ENCODE assay signal across 8 cellular contexts in genomic region chrX:71282514-71283408, GRCh38. TPM values are rescaled to one million over a fixed set of nuclear protein-coding genes. Genes with fewer than 3 reads are reported as not detected.
A peak's percentile ranks its signal among the peaks of the same experiment; 100 is the strongest.
DNase-seq lines count a peak whose midpoint lies in the region; ATAC-seq and TF ChIP-seq lines count a peak whose summit lies in the region.

No MANE protein-coding gene starts in this region.

- peak overlapping the region; percentile 98 for H3K27ac Mint-ChIP-seq in activated CD4-positive, alpha-beta T cell treated with anti-CD3 and anti-CD28 coated beads for 36 hours
- peak overlapping the region; percentile 99 to 100 for H3K27ac Mint-ChIP-seq in effector memory CD8-positive, alpha-beta T cell
- H3K27ac Mint-ChIP-seq in naive thymus-derived CD8-positive, alpha-beta T cell: peak overlapping the region; percentile 99 to 100 (median 100)

- DNase-seq in COLO829 (ENCODE audit: low spot score) (peak; percentile 45), GM20000 (ENCODE audit: low spot score) (peak; percentile 14), HT-29 (ENCODE audit: low spot score) (peak; percentile 43), thyroid gland (peak in 1 of 2 donors; percentile 8), NCI-H446 (lab: John Stamatoyannopoulos, UW) (no peak)
- DNase-seq in activated CD4-positive, alpha-beta T cell treated with anti-CD3 and anti-CD28 coated beads for 36 hours: peak; percentile 79
- DNase-seq in effector memory CD8-positive, alpha-beta T cell: peak in 1 of 3 experiments; percentile 2
- peak in 7 of 10 donors; percentile 5 to 69 (median 41) for DNase-seq in naive thymus-derived CD8-positive, alpha-beta T cell

- TF ChIP-seq CTCF in GM20000 (IDR thresholded peaks at IDR 0.05; ENCODE audit: extremely low read depth, missing control alignments) (no peak), thyroid gland (IDR thresholded peaks at IDR 0.05) (no peak)

- no peak for TF ChIP-seq POLR2A in thyroid gland (IDR thresholded peaks at IDR 0.05)

- CTCF ChIA-PET in activated CD4-positive, alpha-beta T cell treated with anti-CD3 and anti-CD28 coated beads for 36 hours (lab: Charles Lee): interaction anchor here (1.0 to 1.2 kb wide), 3 partner anchors 29 to 182 kb away, joined by 3 to 4 read pairs (median 3); partner anchors contain the start of gene ZMYM3

- H3K4me1 ChIP-seq in thyroid gland: peaks cover 0 to 11% of the 10 kb centered on the region in 2 donors

- H3K4me3 ChIP-seq in thyroid gland (replicated peaks in 1 of 3): peak overlapping the region in 2 of 3 donors; percentile 22 to 41

- H3K27me3 Mint-ChIP-seq in activated CD4-positive, alpha-beta T cell treated with anti-CD3 and anti-CD28 coated beads for 36 hours: no peaks in the 10 kb centered on the region
- H3K27me3 Mint-ChIP-seq in effector memory CD8-positive, alpha-beta T cell: no peaks in the 10 kb centered on the region
- no peaks in the 10 kb centered on the region for H3K27me3 Mint-ChIP-seq in naive thymus-derived CD8-positive, alpha-beta T cell

- peak; percentile 62 for ATAC-seq in activated CD4-positive, alpha-beta T cell treated with anti-CD3 and anti-CD28 coated beads for 36 hours
- peak; percentile 41 for ATAC-seq in effector memory CD8-positive, alpha-beta T cell (replicated peaks)
- peak; percentile 44 to 51 for ATAC-seq in naive thymus-derived CD8-positive, alpha-beta T cell

- no peaks in the 10 kb centered on the region for H3K27me3 ChIP-seq in thyroid gland

- intact Hi-C loops in activated CD4-positive, alpha-beta T cell treated with anti-CD3 and anti-CD28 coated beads for 36 hours (cut with DNase I, micrococcal nuclease): loop anchor here (1.0 to 5.0 kb wide), 13 partner anchors 28 to 1150 kb away; partner anchors contain the start of genes SNX12 (in 2 of the 2), TAF1 (in 2 of the 2), ZMYM3 (in 2 of the 2) and CXCR3 (in 1 of the 2)
- intact Hi-C loops in thyroid gland (cut with DNase I): no loop called here

- H3K27ac ChIP-seq in thyroid gland: peak overlapping the region; percentile 73 to 86 (median 86)

- H3K4me1 Mint-ChIP-seq in activated CD4-positive, alpha-beta T cell treated with anti-CD3 and anti-CD28 coated beads for 36 hours: peaks cover 7% of the 10 kb centered on the region
- H3K4me1 Mint-ChIP-seq in effector memory CD8-positive, alpha-beta T cell (ENCODE audit: low read depth in 2 of 2): peaks cover 6 to 10% of the 10 kb centered on the region in 2 donors
- H3K4me1 Mint-ChIP-seq in naive thymus-derived CD8-positive, alpha-beta T cell: peaks cover 1 to 28% (median 10%) of the 10 kb centered on the region in 4 donors

- peak overlapping the region; percentile 92 for H3K4me3 Mint-ChIP-seq in activated CD4-positive, alpha-beta T cell treated with anti-CD3 and anti-CD28 coated beads for 36 hours
- H3K4me3 Mint-ChIP-seq in effector memory CD8-positive, alpha-beta T cell: peak overlapping the region; percentile 93 to 95
- H3K4me3 Mint-ChIP-seq in naive thymus-derived CD8-positive, alpha-beta T cell: peak overlapping the region; percentile 96 to 100 (median 99)

- H3K9me3 Mint-ChIP-seq in activated CD4-positive, alpha-beta T cell treated with anti-CD3 and anti-CD28 coated beads for 36 hours (ENCODE audit: low read depth): no peaks in the 10 kb centered on the region
- no peaks in the 10 kb centered on the region for H3K9me3 Mint-ChIP-seq in effector memory CD8-positive, alpha-beta T cell
- no peaks in the 10 kb centered on the region for H3K9me3 Mint-ChIP-seq in naive thymus-derived CD8-positive, alpha-beta T cell

- H3K36me3 Mint-ChIP-seq in activated CD4-positive, alpha-beta T cell treated with anti-CD3 and anti-CD28 coated beads for 36 hours (ENCODE audit: low read depth): peaks cover 22% of the 10 kb centered on the region
- H3K36me3 Mint-ChIP-seq in effector memory CD8-positive, alpha-beta T cell (ENCODE audit: insufficient read depth): peaks cover 20% of the 10 kb centered on the region
- peaks cover 0 to 16% (median 0%) of the 10 kb centered on the region in 3 donors for H3K36me3 Mint-ChIP-seq in naive thymus-derived CD8-positive, alpha-beta T cell

- POLR2A ChIA-PET in activated CD4-positive, alpha-beta T cell treated with anti-CD3 and anti-CD28 coated beads for 36 hours (lab: Charles Lee): interaction anchor here (0.6 to 1.8 kb wide), 18 partner anchors 10 to 994 kb away, joined by 3 to 26 read pairs (median 4); partner anchors contain the start of genes CXorf65, MED12, OGT and RPS4X
- POLR2A ChIA-PET in naive thymus-derived CD8-positive, alpha-beta T cell (lab: Charles Lee): interaction anchor here (0.6 to 4.5 kb wide), 14 partner anchors 25 to 252 kb away, joined by 3 to 66 read pairs (median 5); partner anchors contain the start of genes TAF1 and ZMYM3

- no peaks in the 10 kb centered on the region for H3K9me3 ChIP-seq in thyroid gland

- WGBS in thyroid gland, 2 donors: 17 to 24% methylated on average over 17 of the region's 17 CpGs

- H3K36me3 ChIP-seq in thyroid gland: no peaks in the 10 kb centered on the region

RNA-seq across cellular contexts. Expression of gene NONO, which starts 0.7 kb away (rescaled TPM):
- total RNA-seq in HT-29 (2014; rRNA removed; shearing (Covaris generic)): 400 and 406 TPM in 2 replicates
- 1,000 to 10,000 TPM in 1 of 2 experiments, 100 to 1,000 TPM in 1; 508 to 1,161 TPM for total RNA-seq in activated CD4-positive, alpha-beta T cell treated with anti-CD3 and anti-CD28 coated beads for 36 hours
- 100 to 1,000 TPM; 372 to 387 TPM for total RNA-seq in naive thymus-derived CD8-positive, alpha-beta T cell
- polyA plus RNA-seq in naive thymus-derived CD8-positive, alpha-beta T cell: 100 to 1,000 TPM; 177 to 199 (median 193) TPM
- 100 to 1,000 TPM; 221 to 281 (median 255) TPM for total RNA-seq in thyroid gland

RNA-seq across cellular contexts. Expression of gene ITGB1BP2, which starts 18.8 kb away (rescaled TPM):
- total RNA-seq in HT-29 (2014; rRNA removed; shearing (Covaris generic)): 1.7 and 2.2 TPM in 2 replicates
- 1 to 10 TPM; 6.2 to 6.5 TPM for total RNA-seq in activated CD4-positive, alpha-beta T cell treated with anti-CD3 and anti-CD28 coated beads for 36 hours
- total RNA-seq in naive thymus-derived CD8-positive, alpha-beta T cell: 1 to 10 TPM; 5.8 to 6.7 TPM
- polyA plus RNA-seq in naive thymus-derived CD8-positive, alpha-beta T cell: not detected
- total RNA-seq in thyroid gland: 1 to 10 TPM in 1 of 4 donors, under 1 TPM in 2, not detected in 1; 0.33 to 1.0 (median 0.67) TPM

RNA-seq across cellular contexts. Expression of gene ZMYM3, which starts 28.8 kb away (rescaled TPM):
- total RNA-seq in HT-29 (2014; rRNA removed; shearing (Covaris generic)): 24.3 and 25.1 TPM in 2 replicates
- total RNA-seq in activated CD4-positive, alpha-beta T cell treated with anti-CD3 and anti-CD28 coated beads for 36 hours: 10 to 100 TPM; 22.6 to 22.8 TPM
- total RNA-seq in naive thymus-derived CD8-positive, alpha-beta T cell: 10 to 100 TPM; 35.3 to 36.0 TPM
- polyA plus RNA-seq in naive thymus-derived CD8-positive, alpha-beta T cell: 1 to 10 TPM; 4.8 to 6.5 (median 5.0) TPM
- 10 to 100 TPM; 17.7 to 27.4 (median 20.5) TPM for total RNA-seq in thyroid gland

RNA-seq across cellular contexts. Expression of gene GJB1, which starts 59.7 kb away (rescaled TPM):
- total RNA-seq in HT-29 (2014; rRNA removed; shearing (Covaris generic)): 45.9 and 52.6 TPM in 2 replicates
- not detected for total RNA-seq in activated CD4-positive, alpha-beta T cell treated with anti-CD3 and anti-CD28 coated beads for 36 hours
- not detected for total RNA-seq in naive thymus-derived CD8-positive, alpha-beta T cell
- not detected for polyA plus RNA-seq in naive thymus-derived CD8-positive, alpha-beta T cell
- total RNA-seq in thyroid gland: not detected

Comparison
In these comparisons a context has a peak if more than half of its experiments do, and no peak if none do; other contexts are left out.
1. DNase-seq: peak in COLO829 (single experiment), GM20000 (single experiment), HT-29 (single experiment), activated CD4-positive, alpha-beta T cell treated with anti-CD3 and anti-CD28 coated beads for 36 hours (single experiment) and naive thymus-derived CD8-positive, alpha-beta T cell (7 of 10); none in NCI-H446 (0 of 2).
2. Peak in every context shown above with its lines, with median percentiles within 50 percentile points of each other: ATAC-seq, H3K27ac Mint-ChIP-seq and H3K4me3 Mint-ChIP-seq.